13 cellular contexts compared by ENCODE assay signal in genomic region chr1:218369688-218370511, GRCh38. TPM values are rescaled to one million over a fixed set of nuclear protein-coding genes. Genes with fewer than 3 reads are reported as not detected.
A peak's percentile ranks its signal among the peaks of the same experiment; 100 is the strongest.
DNase-seq lines count a peak whose midpoint lies in the region; ATAC-seq and TF ChIP-seq lines count a peak whose summit lies in the region.
"Had no signal": no experiment of that assay in that cellular context is flagged by ENCODE, and none has a peak within 500 bp of the region (broad histone marks: within the 10 kb centered on the region; RNA-seq: fewer than 3 reads in every experiment).

No MANE protein-coding gene starts in this region.

- H3K36me3 ChIP-seq in fibroblast of lung (ENCODE audit: control insufficient read depth, insufficient read depth, low read length) = no peaks in the 10 kb centered on the region
- H3K36me3 ChIP-seq: SJCRH30 had no signal

- H3K4me1 ChIP-seq in fibroblast of lung (ENCODE audit: control insufficient read depth, extremely low read depth, insufficient read depth, low read length) = peaks cover 32% of the 10 kb centered on the region

- H3K9me3 Mint-ChIP-seq in neural crest cell = no peaks in the 10 kb centered on the region
- H3K9me3 Mint-ChIP-seq: activated CD4-positive, alpha-beta T cell treated with anti-CD3 and anti-CD28 coated beads, Interleukin-2, amount 10 ng/mL, durations not matched to agents 7 days and 5 days had no signal

- peak overlapping the region; percentile 54 for H3K4me2 ChIP-seq in fibroblast of lung (ENCODE audit: extremely low read depth, insufficient read depth, low read length)

- H3K4me3 ChIP-seq in fibroblast of lung (replicated peaks in 1 of 4; ENCODE audit: control extremely low read depth in 1 of 4, insufficient read depth in 1 of 4, low read depth in 3 of 4, low read length in 4 of 4) = no peak overlapping the region
- H3K4me3 ChIP-seq: SJCRH30, skin epidermis had no signal

- no peaks in the 10 kb centered on the region for H3K79me2 ChIP-seq in fibroblast of lung (ENCODE audit: control insufficient read depth, insufficient read depth, low read length)

- H3K27ac Mint-ChIP-seq in neural crest cell (ENCODE audit: unreplicated experiment) = peak overlapping the region; percentile 85
- H3K27ac Mint-ChIP-seq: activated CD4-positive, alpha-beta T cell treated with anti-CD3 and anti-CD28 coated beads, Interleukin-2, amount 10 ng/mL, durations not matched to agents 7 days and 5 days; CD14-positive monocyte had no signal

- H3K27me3 ChIP-seq in fibroblast of lung (ENCODE audit: control insufficient read depth, insufficient read depth, low read length) = no peaks in the 10 kb centered on the region
- H3K27me3 ChIP-seq: SJCRH30 had no signal

- POLR2A ChIA-PET in HEK293T (lab: Yijun Ruan, JAX) = no interaction called here

- peak; percentile 38 for DNase-seq in AG08396 (ENCODE audit: low spot score)
- DNase-seq in LHCN-M2 (ENCODE audit: low read depth) = peak; percentile 72
- peak; percentile 65 to 90 for DNase-seq in fibroblast of lung (ENCODE audit: low read depth in 2 of 2)
- no peak for DNase-seq in neural crest cell (ENCODE audit: low read depth, low spot score)
- no peak for DNase-seq in HEK293T (ENCODE audit: extremely low spot score)
- DNase-seq in stimulated activated CD4-positive, alpha-beta T cell treated with anti-CD3 and anti-CD28 coated beads, Interleukin-4, amount 100 ng/mL, for 4 hours = no peak
- DNase-seq in medulla oblongata (ENCODE audit: extremely low spot score) = no peak
- DNase-seq: activated CD4-positive, alpha-beta T cell treated with anti-CD3 and anti-CD28 coated beads, Interleukin-2, amount 10 ng/mL, durations not matched to agents 7 days and 5 days; NCI-H2171 treated with DMSO at 0.1 percent for 48 hours; SJCRH30 had no signal

- H4K20me1 ChIP-seq in fibroblast of lung (ENCODE audit: control insufficient read depth, extremely low read depth, insufficient read depth, low read length) = no peaks in the 10 kb centered on the region

- H3K4me3 Mint-ChIP-seq in neural crest cell = no peak overlapping the region
- H3K4me3 Mint-ChIP-seq: activated CD4-positive, alpha-beta T cell treated with anti-CD3 and anti-CD28 coated beads, Interleukin-2, amount 10 ng/mL, durations not matched to agents 7 days and 5 days had no signal

- H3K36me3 Mint-ChIP-seq in neural crest cell (ENCODE audit: low read depth) = peaks cover 6% of the 10 kb centered on the region
- H3K36me3 Mint-ChIP-seq: CD14-positive monocyte had no signal

- peak overlapping the region; percentile 79 for H3K27ac ChIP-seq in fibroblast of lung (ENCODE audit: insufficient read depth, low read length)
- H3K27ac ChIP-seq: SJCRH30 had no signal

- CTCF ChIA-PET in HEK293T (lab: Yijun Ruan, JAX) = no interaction called here

- peaks cover 42% of the 10 kb centered on the region for H3K4me1 Mint-ChIP-seq in neural crest cell
- H3K4me1 Mint-ChIP-seq: activated CD4-positive, alpha-beta T cell treated with anti-CD3 and anti-CD28 coated beads, Interleukin-2, amount 10 ng/mL, durations not matched to agents 7 days and 5 days; CD14-positive monocyte had no signal

- H2AFZ ChIP-seq in fibroblast of lung (ENCODE audit: low read length) = no peak overlapping the region

- H3K9me3 ChIP-seq in fibroblast of lung (ENCODE audit: control insufficient read depth, insufficient read depth, low read depth, low read length) = no peaks in the 10 kb centered on the region
- H3K9me3 ChIP-seq: SJCRH30 had no signal

- H3K9ac ChIP-seq in fibroblast of lung (ENCODE audit: insufficient read depth, low read length) = peak overlapping the region; percentile 5

- no peak for ATAC-seq in HG03520 (IDR thresholded peaks at IDR 0.05; ENCODE audit: unreplicated experiment)

- no peaks in the 10 kb centered on the region for H3K27me3 Mint-ChIP-seq in neural crest cell (ENCODE audit: low read depth)

- TF ChIP-seq CTCF in fibroblast of lung (conservative IDR thresholded peaks at IDR 0.05 in 1 of 2, IDR thresholded peaks at IDR 0.05 in 1 of 2; ENCODE audit: low read depth in 1 of 2, low read length in 2 of 2) (no peak), neural crest cell (conservative IDR thresholded peaks at IDR 0.05) (no peak)

TF ChIP-seq in HEK293T, 16 proteins besides CTCF, POLR2A, EP300 and RAD21:
- no peak for TF ChIP-seq NFRKB (IDR thresholded peaks at IDR 0.05)
- no peak for TF ChIP-seq ELF4 (IDR thresholded peaks at IDR 0.05)
- TF ChIP-seq L3MBTL2 (conservative IDR thresholded peaks at IDR 0.05) = no peak
- no peak for TF ChIP-seq FOXK2 (IDR thresholded peaks at IDR 0.05)
- TF ChIP-seq LEF1 (IDR thresholded peaks at IDR 0.05; ENCODE audit: borderline replicate concordance) = no peak
- no peak for TF ChIP-seq FOXA1 (IDR thresholded peaks at IDR 0.05)
- no peak for TF ChIP-seq PKNOX1 (IDR thresholded peaks at IDR 0.05)
- no peak for TF ChIP-seq CTBP1 (IDR thresholded peaks at IDR 0.05; ENCODE audit: borderline replicate concordance)
- no peak for TF ChIP-seq HDGF (IDR thresholded peaks at IDR 0.05; ENCODE audit: borderline replicate concordance)

RNA-seq across cellular contexts. Expression of gene TGFB2, which starts 24.8 kb away (rescaled TPM):
- total RNA-seq in LHCN-M2 (2014; rRNA removed) = 5.1 and 7.7 TPM in 2 replicates
- polyA plus RNA-seq in LHCN-M2 (2012) = 36.3 TPM
- 13.6 and 13.9 TPM in 2 replicates for total RNA-seq in fibroblast of lung
- 7.1 and 29.1 TPM in 2 replicates for polyA plus RNA-seq in fibroblast of lung
- 6.0 and 24.9 TPM in 2 replicates for polyA plus RNA-seq in fibroblast of lung (2012)
- polyA minus RNA-seq in fibroblast of lung (ENCODE audit: low replicate concordance) = 3.0 and 5.5 TPM in 2 replicates
- 11.4 and 14.0 TPM in 2 replicates for total RNA-seq in neural crest cell
- total RNA-seq: activated CD4-positive, alpha-beta T cell treated with anti-CD3 and anti-CD28 coated beads, Interleukin-2, amount 10 ng/mL, durations not matched to agents 7 days and 5 days had no signal
- polyA plus RNA-seq: CD14-positive monocyte had no signal

Comparison
In these comparisons a context has a peak if more than half of its experiments do, and no peak if none do; other contexts are left out.
1. DNase-seq: peak in AG08396 (single experiment), LHCN-M2 (single experiment) and fibroblast of lung (2 of 2); none in neural crest cell (single experiment), HEK293T (single experiment), stimulated activated CD4-positive, alpha-beta T cell treated with anti-CD3 and anti-CD28 coated beads, Interleukin-4, amount 100 ng/mL, for 4 hours (0 of 2) and medulla oblongata (single experiment).